Comparison of ENCODE assay signal across 1 cellular context in the genomic region with DNA sequence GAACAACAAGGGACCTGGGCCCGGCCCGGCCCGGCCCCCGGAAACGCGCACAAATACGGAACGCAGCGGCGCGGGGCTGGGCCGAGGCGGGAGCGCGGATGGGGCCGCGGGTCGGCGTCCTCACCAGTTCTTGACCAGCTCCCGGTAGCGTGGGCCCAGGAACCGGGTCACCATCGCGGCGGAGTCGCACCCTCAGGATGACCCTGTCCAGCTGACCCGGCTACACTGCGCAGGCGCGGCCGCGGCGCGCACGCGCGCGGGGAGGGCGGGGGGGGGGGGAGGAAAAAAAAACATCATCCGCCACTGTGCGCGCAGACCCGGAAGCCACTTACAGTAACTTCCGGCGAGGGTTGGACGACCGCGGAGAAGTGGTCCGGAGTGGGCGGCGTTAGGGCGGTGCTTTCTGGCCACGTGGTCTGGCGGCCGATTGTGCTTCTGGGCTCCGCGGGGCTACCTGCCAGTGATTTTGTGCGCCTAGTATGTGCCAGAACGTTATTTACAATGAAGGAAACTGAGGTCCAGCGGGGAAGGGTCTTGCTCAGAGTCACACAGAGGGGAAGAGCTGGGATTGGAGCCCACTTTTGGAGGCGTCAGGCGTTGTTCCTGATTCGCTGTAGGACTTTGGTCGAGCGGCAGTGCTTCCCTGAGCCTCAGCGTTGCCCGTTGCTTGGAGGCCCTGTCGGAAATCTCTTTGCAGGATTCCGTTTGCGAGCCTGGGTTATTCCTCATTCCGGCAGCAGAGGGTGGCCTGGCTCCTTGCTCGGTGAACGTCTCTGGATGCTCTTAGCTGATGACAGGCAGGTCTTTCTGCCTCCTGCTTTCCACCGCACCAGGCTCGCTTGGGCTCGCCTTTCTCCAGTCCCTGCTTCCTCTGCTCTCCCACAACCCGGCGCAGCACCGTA.
A peak's percentile ranks its signal among the peaks of the same experiment; 100 is the strongest.
TF ChIP-seq lines count a peak whose summit lies in the region.

Gene UQCR11, minus strand, starts transcription at position 227 of the 902 bp plus-strand sequence. Its CDS starts 53 bp downstream, at position 174.

TF ChIP-seq in HepG2, 621 proteins besides CTCF, POLR2A, EP300 and RAD21 (continued from another document and continues in another):
- TF ChIP-seq ZNF646 (CRISPR knock-in tag; IDR thresholded peaks at IDR 0.05) (no peak), RFXAP (CRISPR knock-in tag; IDR thresholded peaks at IDR 0.05; ENCODE audit: borderline replicate concordance) (peak; percentile 80), ZMYM4 (CRISPR knock-in tag; IDR thresholded peaks at IDR 0.05) (no peak; the same call in 1 of the 2 replicates), IKZF4 (CRISPR knock-in tag; IDR thresholded peaks at IDR 0.05; ENCODE audit: borderline replicate concordance, low read depth, not compliant biosample characterization) (no peak), ZNF670 (CRISPR knock-in tag; IDR thresholded peaks at IDR 0.05; ENCODE audit: borderline replicate concordance) (peak; percentile 87; the same call in 1 of the 2 replicates), NAIF1 (CRISPR knock-in tag; IDR thresholded peaks at IDR 0.05; ENCODE audit: borderline replicate concordance) (0 out of 2 replicates have a peak, but pooled peaks have one; percentile 10), FLYWCH1 (CRISPR knock-in tag; IDR thresholded peaks at IDR 0.05) (no peak), MAF1 (CRISPR knock-in tag; IDR thresholded peaks at IDR 0.05; ENCODE audit: borderline replicate concordance) (peak; percentile 37; the same call in 1 of the 2 replicates), GPBP1L1 (CRISPR knock-in tag; IDR thresholded peaks at IDR 0.05) (no peak), NCOA1 (CRISPR knock-in tag; IDR thresholded peaks at IDR 0.05) (no peak), ATF7-NPFF (CRISPR knock-in tag; IDR thresholded peaks at IDR 0.05; ENCODE audit: low read depth) (no peak; the same call in 1 of the 2 replicates), ZNF501 (CRISPR knock-in tag; IDR thresholded peaks at IDR 0.05) (peak; percentile 46; the same call in 1 of the 2 replicates), ETV6 (CRISPR knock-in tag; conservative IDR thresholded peaks at IDR 0.05) (no peak), ZNF337 (CRISPR knock-in tag; IDR thresholded peaks at IDR 0.05; ENCODE audit: borderline replicate concordance, low read depth) (peak; percentile 76; the same call in 1 of the 2 replicates), TEAD2 (CRISPR knock-in tag; IDR thresholded peaks at IDR 0.05) (no peak), KLF6 (CRISPR knock-in tag; IDR thresholded peaks at IDR 0.05) (0 out of 2 replicates have a peak, but pooled peaks have one; percentile 43), ZNF451 (CRISPR knock-in tag; IDR thresholded peaks at IDR 0.05) (no peak), ZNF709 (CRISPR knock-in tag; IDR thresholded peaks at IDR 0.05) (peak; percentile 67), ZSCAN21 (CRISPR knock-in tag; IDR thresholded peaks at IDR 0.05; ENCODE audit: borderline replicate concordance) (0 out of 2 replicates have a peak, but pooled peaks have one; percentile 40), SKI (IDR thresholded peaks at IDR 0.05; ENCODE audit: partially characterized antibody) (peak; percentile 40), HNRNPL (IDR thresholded peaks at IDR 0.05; ENCODE audit: low read depth, low read length) (peak; percentile 39; the same call in 1 of the 2 replicates), ZNF549 (CRISPR knock-in tag; IDR thresholded peaks at IDR 0.05) (no peak), NFYB (CRISPR knock-in tag; IDR thresholded peaks at IDR 0.05) (no peak), HOXA9 (CRISPR knock-in tag; IDR thresholded peaks at IDR 0.05; ENCODE audit: borderline replicate concordance) (no peak), MTF2 (CRISPR knock-in tag; IDR thresholded peaks at IDR 0.05; ENCODE audit: borderline replicate concordance) (no peak), NFE2 (CRISPR knock-in tag; IDR thresholded peaks at IDR 0.05) (no peak)
- TF ChIP-seq, protein P1, sequence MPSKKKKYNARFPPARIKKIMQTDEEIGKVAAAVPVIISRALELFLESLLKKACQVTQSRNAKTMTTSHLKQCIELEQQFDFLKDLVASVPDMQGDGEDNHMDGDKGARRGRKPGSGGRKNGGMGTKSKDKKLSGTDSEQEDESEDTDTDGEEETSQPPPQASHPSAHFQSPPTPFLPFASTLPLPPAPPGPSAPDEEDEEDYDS (CRISPR knock-in tag; IDR thresholded peaks at IDR 0.05) = peak; percentile 81
- TF ChIP-seq, protein P2, sequence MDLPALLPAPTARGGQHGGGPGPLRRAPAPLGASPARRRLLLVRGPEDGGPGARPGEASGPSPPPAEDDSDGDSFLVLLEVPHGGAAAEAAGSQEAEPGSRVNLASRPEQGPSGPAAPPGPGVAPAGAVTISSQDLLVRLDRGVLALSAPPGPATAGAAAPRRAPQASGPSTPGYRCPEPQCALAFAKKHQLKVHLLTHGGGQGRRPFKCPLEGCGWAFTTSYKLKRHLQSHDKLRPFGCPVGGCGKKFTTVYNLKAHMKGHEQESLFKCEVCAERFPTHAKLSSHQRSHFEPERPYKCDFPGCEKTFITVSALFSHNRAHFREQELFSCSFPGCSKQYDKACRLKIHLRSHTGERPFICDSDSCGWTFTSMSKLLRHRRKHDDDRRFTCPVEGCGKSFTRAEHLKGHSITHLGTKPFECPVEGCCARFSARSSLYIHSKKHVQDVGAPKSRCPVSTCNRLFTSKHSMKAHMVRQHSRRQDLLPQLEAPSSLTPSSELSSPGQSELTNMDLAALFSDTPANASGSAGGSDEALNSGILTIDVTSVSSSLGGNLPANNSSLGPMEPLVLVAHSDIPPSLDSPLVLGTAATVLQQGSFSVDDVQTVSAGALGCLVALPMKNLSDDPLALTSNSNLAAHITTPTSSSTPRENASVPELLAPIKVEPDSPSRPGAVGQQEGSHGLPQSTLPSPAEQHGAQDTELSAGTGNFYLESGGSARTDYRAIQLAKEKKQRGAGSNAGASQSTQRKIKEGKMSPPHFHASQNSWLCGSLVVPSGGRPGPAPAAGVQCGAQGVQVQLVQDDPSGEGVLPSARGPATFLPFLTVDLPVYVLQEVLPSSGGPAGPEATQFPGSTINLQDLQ (CRISPR knock-in tag; IDR thresholded peaks at IDR 0.05) = no peak
- TF ChIP-seq, protein P3, sequence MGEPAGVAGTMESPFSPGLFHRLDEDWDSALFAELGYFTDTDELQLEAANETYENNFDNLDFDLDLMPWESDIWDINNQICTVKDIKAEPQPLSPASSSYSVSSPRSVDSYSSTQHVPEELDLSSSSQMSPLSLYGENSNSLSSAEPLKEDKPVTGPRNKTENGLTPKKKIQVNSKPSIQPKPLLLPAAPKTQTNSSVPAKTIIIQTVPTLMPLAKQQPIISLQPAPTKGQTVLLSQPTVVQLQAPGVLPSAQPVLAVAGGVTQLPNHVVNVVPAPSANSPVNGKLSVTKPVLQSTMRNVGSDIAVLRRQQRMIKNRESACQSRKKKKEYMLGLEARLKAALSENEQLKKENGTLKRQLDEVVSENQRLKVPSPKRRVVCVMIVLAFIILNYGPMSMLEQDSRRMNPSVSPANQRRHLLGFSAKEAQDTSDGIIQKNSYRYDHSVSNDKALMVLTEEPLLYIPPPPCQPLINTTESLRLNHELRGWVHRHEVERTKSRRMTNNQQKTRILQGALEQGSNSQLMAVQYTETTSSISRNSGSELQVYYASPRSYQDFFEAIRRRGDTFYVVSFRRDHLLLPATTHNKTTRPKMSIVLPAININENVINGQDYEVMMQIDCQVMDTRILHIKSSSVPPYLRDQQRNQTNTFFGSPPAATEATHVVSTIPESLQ (CRISPR knock-in tag; conservative IDR thresholded peaks at IDR 0.05) = 0 out of 2 replicates have a peak, but pooled peaks have one; percentile 39
- TF ChIP-seq, protein P4, sequence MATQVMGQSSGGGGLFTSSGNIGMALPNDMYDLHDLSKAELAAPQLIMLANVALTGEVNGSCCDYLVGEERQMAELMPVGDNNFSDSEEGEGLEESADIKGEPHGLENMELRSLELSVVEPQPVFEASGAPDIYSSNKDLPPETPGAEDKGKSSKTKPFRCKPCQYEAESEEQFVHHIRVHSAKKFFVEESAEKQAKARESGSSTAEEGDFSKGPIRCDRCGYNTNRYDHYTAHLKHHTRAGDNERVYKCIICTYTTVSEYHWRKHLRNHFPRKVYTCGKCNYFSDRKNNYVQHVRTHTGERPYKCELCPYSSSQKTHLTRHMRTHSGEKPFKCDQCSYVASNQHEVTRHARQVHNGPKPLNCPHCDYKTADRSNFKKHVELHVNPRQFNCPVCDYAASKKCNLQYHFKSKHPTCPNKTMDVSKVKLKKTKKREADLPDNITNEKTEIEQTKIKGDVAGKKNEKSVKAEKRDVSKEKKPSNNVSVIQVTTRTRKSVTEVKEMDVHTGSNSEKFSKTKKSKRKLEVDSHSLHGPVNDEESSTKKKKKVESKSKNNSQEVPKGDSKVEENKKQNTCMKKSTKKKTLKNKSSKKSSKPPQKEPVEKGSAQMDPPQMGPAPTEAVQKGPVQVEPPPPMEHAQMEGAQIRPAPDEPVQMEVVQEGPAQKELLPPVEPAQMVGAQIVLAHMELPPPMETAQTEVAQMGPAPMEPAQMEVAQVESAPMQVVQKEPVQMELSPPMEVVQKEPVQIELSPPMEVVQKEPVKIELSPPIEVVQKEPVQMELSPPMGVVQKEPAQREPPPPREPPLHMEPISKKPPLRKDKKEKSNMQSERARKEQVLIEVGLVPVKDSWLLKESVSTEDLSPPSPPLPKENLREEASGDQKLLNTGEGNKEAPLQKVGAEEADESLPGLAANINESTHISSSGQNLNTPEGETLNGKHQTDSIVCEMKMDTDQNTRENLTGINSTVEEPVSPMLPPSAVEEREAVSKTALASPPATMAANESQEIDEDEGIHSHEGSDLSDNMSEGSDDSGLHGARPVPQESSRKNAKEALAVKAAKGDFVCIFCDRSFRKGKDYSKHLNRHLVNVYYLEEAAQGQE (IDR thresholded peaks at IDR 0.05; ENCODE audit: borderline replicate concordance in 1 of 2, low read depth in 1 of 2, low read length in 2 of 2) = 0 out of 4 replicates have a peak, but pooled peaks of 1 of the 2 experiments have one; percentile 7
- TF ChIP-seq, protein P5, sequence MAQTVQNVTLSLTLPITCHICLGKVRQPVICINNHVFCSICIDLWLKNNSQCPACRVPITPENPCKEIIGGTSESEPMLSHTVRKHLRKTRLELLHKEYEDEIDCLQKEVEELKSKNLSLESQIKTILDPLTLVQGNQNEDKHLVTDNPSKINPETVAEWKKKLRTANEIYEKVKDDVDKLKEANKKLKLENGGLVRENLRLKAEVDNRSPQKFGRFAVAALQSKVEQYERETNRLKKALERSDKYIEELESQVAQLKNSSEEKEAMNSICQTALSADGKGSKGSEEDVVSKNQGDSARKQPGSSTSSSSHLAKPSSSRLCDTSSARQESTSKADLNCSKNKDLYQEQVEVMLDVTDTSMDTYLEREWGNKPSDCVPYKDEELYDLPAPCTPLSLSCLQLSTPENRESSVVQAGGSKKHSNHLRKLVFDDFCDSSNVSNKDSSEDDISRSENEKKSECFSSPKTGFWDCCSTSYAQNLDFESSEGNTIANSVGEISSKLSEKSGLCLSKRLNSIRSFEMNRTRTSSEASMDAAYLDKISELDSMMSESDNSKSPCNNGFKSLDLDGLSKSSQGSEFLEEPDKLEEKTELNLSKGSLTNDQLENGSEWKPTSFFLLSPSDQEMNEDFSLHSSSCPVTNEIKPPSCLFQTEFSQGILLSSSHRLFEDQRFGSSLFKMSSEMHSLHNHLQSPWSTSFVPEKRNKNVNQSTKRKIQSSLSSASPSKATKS (CRISPR knock-in tag; IDR thresholded peaks at IDR 0.05) = no peak
